ENCODE assay signal across 15 cellular contexts in genomic region chr2:27796991-27797752, GRCh38. TPM values are rescaled to one million over a fixed set of nuclear protein-coding genes. Genes with fewer than 3 reads are reported as not detected.
DNase-seq lines count a peak whose midpoint lies in the region; ATAC-seq and TF ChIP-seq lines count a peak whose summit lies in the region.
"Had no signal": no experiment of that assay in that cellular context is flagged by ENCODE, and none has a peak within 500 bp of the region (broad histone marks: within the 10 kb centered on the region; RNA-seq: fewer than 3 reads in every experiment).

No MANE protein-coding gene starts in this region.

- ATAC-seq in left lobe of liver, result peak; percentile 65

- TF ChIP-seq POLR2A in adrenal gland (IDR thresholded peaks at IDR 0.05) (no peak), testis (IDR thresholded peaks at IDR 0.05) (no peak)

- intact Hi-C loops in adrenal gland (cut with DNase I) (no loop called here), testis (cut with DNase I; ENCODE audit: low total_unique reads) (no loop called here)

- WGBS in adrenal gland, 4 donors, result 64 to 69% (median 67%) methylated on average over 9 of the region's 9 CpGs
- WGBS in testis, 2 donors, result 90 to 95% methylated on average over 9 of the region's 9 CpGs

- no peaks in the 10 kb centered on the region for H3K36me3 ChIP-seq in adrenal gland (replicated peaks in 1 of 2)
- no peaks in the 10 kb centered on the region for H3K36me3 ChIP-seq in testis (ENCODE audit: low read depth, missing control alignments)

- H3K9me3 ChIP-seq in adrenal gland (replicated peaks in 1 of 3) (no peaks in the 10 kb centered on the region), testis (no peaks in the 10 kb centered on the region)

- H3K27me3 ChIP-seq in adrenal gland (no peaks in the 10 kb centered on the region), testis (no peaks in the 10 kb centered on the region)

- DNase-seq in KBM-7 (peak; percentile 36), adrenal gland (peak in 5 of 7 donors; percentile 43 to 58 (median 47)), left lobe of liver (ENCODE audit: low spot score) (no peak), Ammon's horn (ENCODE audit: low spot score) (no peak), testis (no peak), NCI-H2196 (lab: John Stamatoyannopoulos, UW; ENCODE audit: unreplicated experiment) (no peak)
- DNase-seq in activated CD4-positive, alpha-beta T cell treated with anti-CD3 and anti-CD28 coated beads, Interleukin-2, amount 50 U/mL, for 48 hours, result no peak
- DNase-seq: activated CD4-positive, CD25-positive, alpha-beta regulatory T cell; activated T-cell treated with anti-CD3 and anti-CD28 coated beads, Interleukin-2, amount 50 U/mL, for 24 hours; CD4-positive, CD25-positive, alpha-beta regulatory T cell; naive B cell; NCI-H510A; SHP77; stimulated activated CD4-positive, alpha-beta T cell treated with anti-CD3 and anti-CD28 coated beads, Interleukin-15, amount 100 ng/mL, for 24 hours had no signal

- no peak for TF ChIP-seq CTCF in adrenal gland (IDR thresholded peaks at IDR 0.05)
- no peak for TF ChIP-seq CTCF in testis (IDR thresholded peaks at IDR 0.05)

- H3K4me3 ChIP-seq in adrenal gland (no peak overlapping the region), skin epidermis (no peak overlapping the region), testis (no peak overlapping the region)

- H3K4me1 ChIP-seq in adrenal gland (replicated peaks in 1 of 2), result peaks cover 8 to 37% of the 10 kb centered on the region in 2 donors
- no peaks in the 10 kb centered on the region for H3K4me1 ChIP-seq in testis

- in situ Hi-C loops in KBM-7 (cut with MboI; ENCODE audit: low pct_unique_long_range_greater_than_20kb, low sequenced_read_pairs), result no loop called here

- peak overlapping the region in 4 of 5 donors; percentile 1 to 81 (median 62) for H3K27ac ChIP-seq in adrenal gland
- H3K27ac ChIP-seq in skin epidermis, result peak overlapping the region in 13 of 21 experiments; percentile 26 to 85 (median 70)
- no peak overlapping the region for H3K27ac ChIP-seq in testis

RNA-seq across cellular contexts. Expression of gene MRPL33, which starts 25.7 kb away (rescaled TPM):
- total RNA-seq in adrenal gland (1,000 to 10,000 TPM in 1 of 8 donors, 100 to 1,000 TPM in 7; 211 to 1,020 (median 554) TPM), left lobe of liver (21.3 TPM), testis (100 to 1,000 TPM; 142 to 175 TPM)
- polyA plus RNA-seq in adrenal gland (100 to 1,000 TPM; 253 to 508 (median 491) TPM), testis (ENCODE audit: insufficient read depth, low read depth, low replicate concordance) (204 TPM)

Comparison
In these comparisons a context has a peak if more than half of its experiments do, and no peak if none do; other contexts are left out.
1. DNase-seq: peak in KBM-7 (single experiment) and adrenal gland (5 of 7); none in left lobe of liver (single experiment), Ammon's horn (single experiment), testis (single experiment), activated CD4-positive, alpha-beta T cell treated with anti-CD3 and anti-CD28 coated beads, Interleukin-2, amount 50 U/mL, for 48 hours (0 of 2) and NCI-H2196 (single experiment).
2. H3K27ac ChIP-seq: peak in adrenal gland (4 of 5) and skin epidermis (13 of 21); none in testis (0 of 2).